16 cellular contexts compared by ENCODE assay signal in genomic region chr18:69757733-69758132, GRCh38.
DNase-seq lines count a peak whose midpoint lies in the region; ATAC-seq, FAIRE-seq and TF ChIP-seq lines count a peak whose summit lies in the region.
"Had no signal": no experiment of that assay in that cellular context is flagged by ENCODE, and none has a peak within 500 bp of the region (broad histone marks: within the 10 kb centered on the region; RNA-seq: fewer than 3 reads in every experiment).

No MANE protein-coding gene starts in this region.

- DNase-seq in GM19239 (ENCODE audit: insufficient read length, low spot score) (no peak), NCI-H146 treated with DMSO at 0.1 percent for 48 hours (lab: John Stamatoyannopoulos, UW; ENCODE audit: unreplicated experiment) (peak; percentile 97), bronchial epithelial cell (ENCODE audit: low read depth) (peak; percentile 20)
- DNase-seq in stimulated activated naive CD8-positive, alpha-beta T cell treated with anti-CD3 and anti-CD28 coated beads, Interleukin-15, amount 100 ng/mL, for 72 hours, result no peak
- DNase-seq in activated naive CD4-positive, alpha-beta T cell treated with anti-CD3 and anti-CD28 coated beads, Interleukin-2, amount 10 ng/mL, durations not matched to agents 7 days and 5 days, result no peak
- DNase-seq: activated CD4-positive, alpha-beta memory T cell treated with anti-CD3 and anti-CD28 coated beads, Interleukin-2, amount 10 ng/mL, durations not matched to agents 7 days and 5 days; activated gamma-delta T cell treated with Interleukin-2 at 50 U/mL for 16 hours; CD8-positive, alpha-beta memory T cell; Kasumi-1; naive thymus-derived CD8-positive, alpha-beta T cell; NCI-H226; RPMI8226 had no signal

- FAIRE-seq in GM19239 (lab: Jason Lieb, UNC) (peak; percentile 53), bronchial epithelial cell (lab: Jason Lieb, UNC) (no peak)

- H3K36me3 ChIP-seq in bronchial epithelial cell (ENCODE audit: control insufficient read depth, insufficient read depth, low read length), result no peaks in the 10 kb centered on the region
- H3K36me3 ChIP-seq: suprapubic skin had no signal

- no peaks in the 10 kb centered on the region for H3K27me3 Mint-ChIP-seq in nephron (ENCODE audit: low read depth)
- H3K27me3 Mint-ChIP-seq in stimulated activated naive CD8-positive, alpha-beta T cell treated with anti-CD3 and anti-CD28 coated beads, Interleukin-15, amount 100 ng/mL, for 72 hours, result no peaks in the 10 kb centered on the region
- no peaks in the 10 kb centered on the region for H3K27me3 Mint-ChIP-seq in activated naive CD4-positive, alpha-beta T cell treated with anti-CD3 and anti-CD28 coated beads, Interleukin-2, amount 10 ng/mL, durations not matched to agents 7 days and 5 days
- H3K27me3 Mint-ChIP-seq: activated CD4-positive, alpha-beta memory T cell treated with anti-CD3 and anti-CD28 coated beads, Interleukin-2, amount 10 ng/mL, durations not matched to agents 7 days and 5 days; CD8-positive, alpha-beta memory T cell; dendritic cell treated with granulocyte-macrophage colony-stimulating factor and Interleukin-4, amounts not matched to agents 40 ng/mL and 50 ng/mL, for 4 days; naive thymus-derived CD8-positive, alpha-beta T cell had no signal

- no peak overlapping the region for H3K4me3 Mint-ChIP-seq in nephron
- no peak overlapping the region for H3K4me3 Mint-ChIP-seq in stimulated activated naive CD8-positive, alpha-beta T cell treated with anti-CD3 and anti-CD28 coated beads, Interleukin-15, amount 100 ng/mL, for 72 hours
- H3K4me3 Mint-ChIP-seq in activated naive CD4-positive, alpha-beta T cell treated with anti-CD3 and anti-CD28 coated beads, Interleukin-2, amount 10 ng/mL, durations not matched to agents 7 days and 5 days, result no peak overlapping the region
- H3K4me3 Mint-ChIP-seq: activated CD4-positive, alpha-beta memory T cell treated with anti-CD3 and anti-CD28 coated beads, Interleukin-2, amount 10 ng/mL, durations not matched to agents 7 days and 5 days; CD8-positive, alpha-beta memory T cell; dendritic cell treated with granulocyte-macrophage colony-stimulating factor and Interleukin-4, amounts not matched to agents 40 ng/mL and 50 ng/mL, for 4 days had no signal

- H3K36me3 Mint-ChIP-seq in nephron (ENCODE audit: low read depth), result peaks cover 17% of the 10 kb centered on the region
- H3K36me3 Mint-ChIP-seq in activated naive CD4-positive, alpha-beta T cell treated with anti-CD3 and anti-CD28 coated beads, Interleukin-2, amount 10 ng/mL, durations not matched to agents 7 days and 5 days, result peaks cover 35% of the 10 kb centered on the region

- TF ChIP-seq CTCF in bronchial epithelial cell (IDR thresholded peaks at IDR 0.05; ENCODE audit: insufficient read depth, low read length, severe bottlenecking) (no peak), nephron (IDR thresholded peaks at IDR 0.05; ENCODE audit: unreplicated experiment in 3 of 3) (no peak)

- CTCF ChIA-PET in activated naive CD4-positive, alpha-beta T cell treated with anti-CD3 and anti-CD28 coated beads, Interleukin-2, amount 10 ng/mL, durations not matched to agents 7 days and 5 days (lab: Charles Lee), result no interaction called here

- peak overlapping the region; percentile 67 to 82 (median 82) for H3K27ac Mint-ChIP-seq in nephron
- no peak overlapping the region for H3K27ac Mint-ChIP-seq in stimulated activated naive CD8-positive, alpha-beta T cell treated with anti-CD3 and anti-CD28 coated beads, Interleukin-15, amount 100 ng/mL, for 72 hours
- H3K27ac Mint-ChIP-seq in activated naive CD4-positive, alpha-beta T cell treated with anti-CD3 and anti-CD28 coated beads, Interleukin-2, amount 10 ng/mL, durations not matched to agents 7 days and 5 days, result no peak overlapping the region
- H3K27ac Mint-ChIP-seq: activated CD4-positive, alpha-beta memory T cell treated with anti-CD3 and anti-CD28 coated beads, Interleukin-2, amount 10 ng/mL, durations not matched to agents 7 days and 5 days; dendritic cell treated with granulocyte-macrophage colony-stimulating factor and Interleukin-4, amounts not matched to agents 40 ng/mL and 50 ng/mL, for 4 days had no signal

- no peak overlapping the region for H3K4me3 ChIP-seq in bronchial epithelial cell (ENCODE audit: low read depth, low read length)
- H3K4me3 ChIP-seq: suprapubic skin had no signal

- H3K27me3 ChIP-seq in bronchial epithelial cell (ENCODE audit: control insufficient read depth, insufficient read depth, low read length), result no peaks in the 10 kb centered on the region
- H3K27me3 ChIP-seq: suprapubic skin had no signal

- ATAC-seq in stimulated activated naive CD8-positive, alpha-beta T cell treated with anti-CD3 and anti-CD28 coated beads, Interleukin-15, amount 100 ng/mL, for 72 hours, result no peak
- ATAC-seq in HG02642 (IDR thresholded peaks at IDR 0.05; ENCODE audit: poor library complexity, unreplicated experiment), result no peak
- ATAC-seq: naive thymus-derived CD8-positive, alpha-beta T cell had no signal

- H3K9me3 Mint-ChIP-seq in nephron, result peaks cover 3% of the 10 kb centered on the region
- H3K9me3 Mint-ChIP-seq in stimulated activated naive CD8-positive, alpha-beta T cell treated with anti-CD3 and anti-CD28 coated beads, Interleukin-15, amount 100 ng/mL, for 72 hours, result peaks cover 14 to 28% of the 10 kb centered on the region in 2 donors
- peaks cover 23% of the 10 kb centered on the region for H3K9me3 Mint-ChIP-seq in activated naive CD4-positive, alpha-beta T cell treated with anti-CD3 and anti-CD28 coated beads, Interleukin-2, amount 10 ng/mL, durations not matched to agents 7 days and 5 days

- peaks cover 19% of the 10 kb centered on the region for H3K4me1 Mint-ChIP-seq in nephron
- H3K4me1 Mint-ChIP-seq in stimulated activated naive CD8-positive, alpha-beta T cell treated with anti-CD3 and anti-CD28 coated beads, Interleukin-15, amount 100 ng/mL, for 72 hours, result peaks cover 16% of the 10 kb centered on the region
- H3K4me1 Mint-ChIP-seq in activated naive CD4-positive, alpha-beta T cell treated with anti-CD3 and anti-CD28 coated beads, Interleukin-2, amount 10 ng/mL, durations not matched to agents 7 days and 5 days, result peaks cover 42% of the 10 kb centered on the region

Comparison
In these comparisons a context has a peak if more than half of its experiments do, and no peak if none do; other contexts are left out.
1. DNase-seq: peak in NCI-H146 treated with DMSO at 0.1 percent for 48 hours (single experiment) and bronchial epithelial cell (single experiment); none in GM19239 (single experiment), stimulated activated naive CD8-positive, alpha-beta T cell treated with anti-CD3 and anti-CD28 coated beads, Interleukin-15, amount 100 ng/mL, for 72 hours (0 of 2) and activated naive CD4-positive, alpha-beta T cell treated with anti-CD3 and anti-CD28 coated beads, Interleukin-2, amount 10 ng/mL, durations not matched to agents 7 days and 5 days (single experiment).
2. H3K27ac Mint-ChIP-seq: peak in nephron (3 of 3); none in stimulated activated naive CD8-positive, alpha-beta T cell treated with anti-CD3 and anti-CD28 coated beads, Interleukin-15, amount 100 ng/mL, for 72 hours (0 of 2) and activated naive CD4-positive, alpha-beta T cell treated with anti-CD3 and anti-CD28 coated beads, Interleukin-2, amount 10 ng/mL, durations not matched to agents 7 days and 5 days (single experiment).